8 cellular contexts compared by ENCODE assay signal in the genomic region with DNA sequence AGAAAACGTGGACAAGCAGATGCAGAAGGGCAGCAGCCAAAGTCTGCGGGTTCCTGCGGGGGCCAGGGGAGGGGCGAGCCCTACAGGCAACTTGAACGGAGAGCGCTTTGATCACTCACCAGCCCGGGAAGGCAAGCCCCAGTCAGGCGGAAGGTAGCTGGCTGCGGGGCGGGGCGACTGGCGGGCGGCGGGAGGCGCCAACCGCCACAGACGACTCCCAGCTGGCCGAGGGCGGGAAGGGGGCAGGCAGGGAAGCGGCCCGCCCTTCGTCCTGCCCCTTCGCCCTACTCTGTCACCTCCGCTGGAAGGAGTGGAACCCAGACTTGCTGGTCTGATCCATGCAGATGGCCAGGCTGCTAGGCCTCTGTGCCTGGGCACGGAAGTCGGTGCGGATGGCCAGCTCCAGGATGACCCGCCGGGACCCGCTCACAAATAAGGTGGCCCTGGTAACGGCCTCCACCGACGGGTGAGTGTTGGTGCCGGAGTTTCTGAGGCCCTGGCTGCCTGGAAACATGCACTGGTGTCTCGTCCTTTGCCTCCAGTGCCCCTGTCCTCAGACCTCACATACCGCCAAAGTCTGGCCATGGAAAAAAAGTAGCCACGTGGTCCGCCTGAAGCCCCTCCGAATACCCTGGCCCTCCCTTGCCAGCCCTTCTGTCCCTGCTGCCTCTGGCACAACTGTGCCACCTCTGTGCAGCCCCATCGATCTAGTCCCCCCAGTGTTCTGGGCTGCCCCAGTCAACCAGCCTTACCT. TPM values are rescaled to one million over a fixed set of nuclear protein-coding genes. Genes with fewer than 3 reads are reported as not detected.
DNase-seq lines count a peak whose midpoint lies in the region; ATAC-seq and TF ChIP-seq lines count a peak whose summit lies in the region.
"Not testable (repeated sequence)": the region's sequence is repeated elsewhere in the genome, so short reads cannot be mapped to it uniquely, and the experiment has no call there.

A gene (plus strand): TSS at position 320 of the 754 bp plus-strand sequence. CDS start 19 bp downstream, at position 339.

- ATAC-seq in GM18870 (IDR thresholded peaks at IDR 0.05; ENCODE audit: unreplicated experiment) (peak; percentile 70), HG03025 (IDR thresholded peaks at IDR 0.05; ENCODE audit: low FRiP score, unreplicated experiment) (peak; percentile 80)

- not testable (repeated sequence) for H3K9me3 Mint-ChIP-seq in activated CD4-positive, alpha-beta T cell treated with anti-CD3 and anti-CD28 coated beads, Interleukin-2, amount 10 ng/mL, durations not matched to agents 7 days and 5 days

- not testable (repeated sequence) for H3K27me3 Mint-ChIP-seq in activated CD4-positive, alpha-beta T cell treated with anti-CD3 and anti-CD28 coated beads, Interleukin-2, amount 10 ng/mL, durations not matched to agents 7 days and 5 days

- not testable (repeated sequence) for DNase-seq in AG04449 (ENCODE audit: low read depth, low spot score)
- DNase-seq in NCI-H2171 treated with DMSO at 0.1 percent for 48 hours (lab: John Stamatoyannopoulos, UW) (peak; percentile 72), choroid plexus epithelial cell (ENCODE audit: low read depth) (peak; percentile 60), kidney glomerular epithelial cell (lab: John Stamatoyannopoulos, UW) (peak; percentile 45)
- DNase-seq in activated CD4-positive, alpha-beta T cell treated with anti-CD3 and anti-CD28 coated beads, Interleukin-2, amount 10 ng/mL, durations not matched to agents 7 days and 5 days, result peak; percentile 84
- DNase-seq in stimulated activated CD4-positive, alpha-beta T cell treated with anti-CD3 and anti-CD28 coated beads, Interleukin-12 subunit alpha, Interleukin-12 subunit beta, amount 100 ng/mL, for 48 hours (ENCODE audit: low read depth in 2 of 3, low spot score in 1 of 3), result peak; percentile 68 to 84 (median 72)

- peak within 1 kb of the TSS; percentile 87 for H3K4me3 Mint-ChIP-seq in activated CD4-positive, alpha-beta T cell treated with anti-CD3 and anti-CD28 coated beads, Interleukin-2, amount 10 ng/mL, durations not matched to agents 7 days and 5 days

- CTCF ChIA-PET in AG04449 (lab: Yijun Ruan, JAX), result interaction anchor here (1.2 kb wide), 1 partner anchor 69 kb away, joined by 4 read pairs; no protein-coding TSS in a partner anchor
- CTCF ChIA-PET in activated CD4-positive, alpha-beta T cell treated with anti-CD3 and anti-CD28 coated beads, Interleukin-2, amount 10 ng/mL, durations not matched to agents 7 days and 5 days (lab: Charles Lee), result interaction anchor here (0.7 to 1.5 kb wide), 3 partner anchors 97 to 120 kb away, joined by 3 to 5 read pairs (median 3); no protein-coding TSS in a partner anchor

- peaks cover 33% of the 10 kb centered on the region for H3K4me1 Mint-ChIP-seq in activated CD4-positive, alpha-beta T cell treated with anti-CD3 and anti-CD28 coated beads, Interleukin-2, amount 10 ng/mL, durations not matched to agents 7 days and 5 days

- TF ChIP-seq CTCF in AG04449 (IDR thresholded peaks at IDR 0.05; ENCODE audit: insufficient read depth, low read length, missing control alignments); choroid plexus epithelial cell (conservative IDR thresholded peaks at IDR 0.05; ENCODE audit: low read depth, low read length): not testable (repeated sequence)

- H3K27ac Mint-ChIP-seq in activated CD4-positive, alpha-beta T cell treated with anti-CD3 and anti-CD28 coated beads, Interleukin-2, amount 10 ng/mL, durations not matched to agents 7 days and 5 days, result peak within 1 kb of the TSS; percentile 93

- H3K36me3 Mint-ChIP-seq in activated CD4-positive, alpha-beta T cell treated with anti-CD3 and anti-CD28 coated beads, Interleukin-2, amount 10 ng/mL, durations not matched to agents 7 days and 5 days (ENCODE audit: low read depth), result peaks cover 13% of the 10 kb centered on the region

- POLR2A ChIA-PET in AG04449 (lab: Yijun Ruan, JAX); activated CD4-positive, alpha-beta T cell treated with anti-CD3 and anti-CD28 coated beads, Interleukin-2, amount 10 ng/mL, durations not matched to agents 7 days and 5 days (lab: Charles Lee): not testable (repeated sequence)

- peak within 1 kb of the TSS; percentile 41 for H3K4me3 ChIP-seq in AG04449 (ENCODE audit: low read depth, low read length)
- H3K4me3 ChIP-seq in choroid plexus epithelial cell (ENCODE audit: low read depth, low read length), result peak within 1 kb of the TSS; percentile 47

RNA-seq across cellular contexts. Expression of the gene that starts here (rescaled TPM):
- total RNA-seq in activated CD4-positive, alpha-beta T cell treated with anti-CD3 and anti-CD28 coated beads, Interleukin-2, amount 10 ng/mL, durations not matched to agents 7 days and 5 days, result 10 to 100 TPM; 22.5 to 24.8 TPM
